8 cellular contexts compared by ENCODE assay signal in the genomic region with DNA sequence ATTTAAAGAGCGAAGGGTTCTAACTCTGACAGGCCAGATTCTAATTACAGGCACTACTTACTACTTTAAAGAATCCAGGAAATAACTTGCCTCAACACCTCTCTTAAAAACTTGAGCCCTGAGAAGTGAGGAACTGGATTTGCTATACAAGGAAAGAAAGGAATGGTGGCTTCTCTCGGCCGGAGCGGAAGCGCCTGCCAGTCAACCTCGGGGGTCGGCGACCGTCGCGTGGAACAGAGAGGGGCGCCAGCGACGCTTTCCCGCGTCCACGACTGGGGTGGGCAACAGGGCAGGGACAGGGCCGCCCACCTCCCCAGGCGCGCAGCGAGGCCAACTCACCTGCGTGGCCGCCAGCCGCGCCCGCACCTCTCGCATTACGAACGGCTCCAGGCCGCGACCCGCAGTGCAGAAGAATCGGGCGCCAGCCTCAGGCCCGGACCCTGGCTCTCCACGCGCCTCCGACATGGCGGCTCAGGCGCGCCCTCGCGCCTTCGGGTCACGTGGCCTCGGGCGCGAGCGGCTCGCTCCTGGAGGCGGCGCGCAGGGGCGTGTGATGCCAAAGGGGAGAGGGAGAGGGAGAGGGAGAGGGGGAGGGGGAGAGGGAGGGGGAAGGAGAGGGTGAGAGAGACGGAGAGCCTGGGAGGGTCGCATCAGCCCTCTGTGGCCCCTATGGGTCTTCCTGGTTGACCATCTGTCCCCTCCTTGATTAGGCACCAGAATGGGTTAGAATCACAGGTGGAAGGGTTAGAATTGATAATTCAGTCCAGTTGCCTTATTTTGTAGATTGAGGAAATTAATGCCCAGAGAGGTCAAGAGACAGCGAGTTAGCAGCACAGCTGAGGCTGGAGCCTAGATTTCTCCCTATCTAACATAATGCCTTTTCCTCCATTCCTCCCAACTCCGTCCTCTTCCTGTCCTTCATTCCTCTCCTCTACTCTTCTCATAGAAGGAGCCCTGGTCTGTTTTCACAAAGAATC. TPM values are rescaled to one million over a fixed set of nuclear protein-coding genes. Genes with fewer than 3 reads are reported as not detected.
A peak's percentile ranks its signal among the peaks of the same experiment; 100 is the strongest.
DNase-seq lines count a peak whose midpoint lies in the region; ATAC-seq and TF ChIP-seq lines count a peak whose summit lies in the region.

TSS of gene THUMPD2 (minus strand) at position 484 of the 977 bp plus-strand sequence. CDS start at position 465, 19 bp downstream.

- ATAC-seq in GM21360 (IDR thresholded peaks at IDR 0.05; ENCODE audit: unreplicated experiment) (peak; percentile 58), esophagus mucosa (peak; percentile 85)

- H3K9me3 Mint-ChIP-seq in Calu3 (ENCODE audit: low read depth, unreplicated experiment): no peaks in the 10 kb centered on the region
- H3K9me3 Mint-ChIP-seq in activated T-cell treated with anti-CD3 and anti-CD28 coated beads, Interleukin-2, amount 50 U/mL, for 24 hours: no peaks in the 10 kb centered on the region

- H3K36me3 Mint-ChIP-seq in Calu3 (ENCODE audit: insufficient read depth, unreplicated experiment): peaks cover 39% of the 10 kb centered on the region
- peaks cover 44% of the 10 kb centered on the region for H3K36me3 Mint-ChIP-seq in activated T-cell treated with anti-CD3 and anti-CD28 coated beads, Interleukin-2, amount 50 U/mL, for 24 hours (ENCODE audit: low read depth)

- H3K27ac ChIP-seq in muscle layer of colon (ENCODE audit: low read depth, low read length): peak within 1 kb of the TSS; percentile 81

- H3K9me3 ChIP-seq in muscle layer of colon (ENCODE audit: low read length): no peaks in the 10 kb centered on the region

- peaks cover 19% of the 10 kb centered on the region for H3K4me1 ChIP-seq in muscle layer of colon (ENCODE audit: insufficient read depth, low read length)

- DNase-seq in Calu3 (peak; percentile 78), HT-29 (ENCODE audit: low spot score) (peak; percentile 71), OCI-M1 (lab: John Stamatoyannopoulos, UW) (peak; percentile 87)
- peak; percentile 82 for DNase-seq in activated T-cell treated with anti-CD3 and anti-CD28 coated beads, Interleukin-2, amount 50 U/mL, for 24 hours
- peak; percentile 27 for DNase-seq in stimulated activated CD8-positive, alpha-beta memory T cell treated with anti-CD3 and anti-CD28 coated beads, Interleukin-7, amount 100 ng/mL, for 24 hours (ENCODE audit: low read depth)

- H3K4me1 Mint-ChIP-seq in Calu3 (ENCODE audit: low read depth, unreplicated experiment): peaks cover 32% of the 10 kb centered on the region
- H3K4me1 Mint-ChIP-seq in activated T-cell treated with anti-CD3 and anti-CD28 coated beads, Interleukin-2, amount 50 U/mL, for 24 hours (ENCODE audit: low read depth): peaks cover 72% of the 10 kb centered on the region

- CTCF ChIA-PET in Calu3 (lab: Charles Lee): no interaction called here

- no peaks in the 10 kb centered on the region for H3K36me3 ChIP-seq in muscle layer of colon (ENCODE audit: insufficient read depth, low read length)

- H3K9ac ChIP-seq in muscle layer of colon (ENCODE audit: low read length): peak within 1 kb of the TSS; percentile 62

- H3K27ac Mint-ChIP-seq in Calu3 (ENCODE audit: unreplicated experiment): peak within 1 kb of the TSS; percentile 94
- peak within 1 kb of the TSS; percentile 93 for H3K27ac Mint-ChIP-seq in activated T-cell treated with anti-CD3 and anti-CD28 coated beads, Interleukin-2, amount 50 U/mL, for 24 hours

- H3K27me3 ChIP-seq in muscle layer of colon (ENCODE audit: control insufficient read depth in 1 of 2, insufficient read depth in 2 of 2, low read length in 2 of 2): no peaks in the 10 kb centered on the region

- intact Hi-C loops in Calu3 (cut with micrococcal nuclease; ENCODE audit: unreplicated experiment): no loop called here

- peak within 1 kb of the TSS; percentile 86 to 94 for H3K4me3 ChIP-seq in muscle layer of colon (ENCODE audit: low read depth in 1 of 2, low read length in 2 of 2)

- TF ChIP-seq CTCF in Calu3 (IDR thresholded peaks at IDR 0.05; ENCODE audit: unreplicated experiment): no peak

- H3K27me3 Mint-ChIP-seq in Calu3 (ENCODE audit: unreplicated experiment): no peaks in the 10 kb centered on the region
- H3K27me3 Mint-ChIP-seq in activated T-cell treated with anti-CD3 and anti-CD28 coated beads, Interleukin-2, amount 50 U/mL, for 24 hours: no peaks in the 10 kb centered on the region

- BruUV-seq in Calu3 (replicated peaks; lab: Mats Ljungman, UMichigan): no TSS peak

- peak within 1 kb of the TSS; percentile 89 for H3K4me3 Mint-ChIP-seq in Calu3 (ENCODE audit: low read depth, unreplicated experiment)
- peak within 1 kb of the TSS; percentile 91 for H3K4me3 Mint-ChIP-seq in activated T-cell treated with anti-CD3 and anti-CD28 coated beads, Interleukin-2, amount 50 U/mL, for 24 hours

RNA-seq across cellular contexts. Expression of gene THUMPD2, which starts in this region (rescaled TPM):
- total RNA-seq in Calu3 (2022): 13.4 and 16.7 TPM in 2 replicates
- 5.9 and 8.0 TPM in 2 replicates for total RNA-seq in HT-29 (2014; rRNA removed; shearing (Covaris generic))
- total RNA-seq in esophagus mucosa: 7.4 TPM

Comparison
In these comparisons a context has a peak if more than half of its experiments do, and no peak if none do; other contexts are left out.
1. Peak in every context shown above with its lines: DNase-seq, ATAC-seq, H3K4me3 ChIP-seq and H3K27ac ChIP-seq.
2. DNase-seq: peak in every context shown above with its lines; median percentile 87 in OCI-M1; 82 in activated T-cell treated with anti-CD3 and anti-CD28 coated beads, Interleukin-2, amount 50 U/mL, for 24 hours; 78 in Calu3; 71 in HT-29; 27 in stimulated activated CD8-positive, alpha-beta memory T cell treated with anti-CD3 and anti-CD28 coated beads, Interleukin-7, amount 100 ng/mL, for 24 hours.